ENCODE assay signal across 23 cellular contexts in the genomic region with DNA sequence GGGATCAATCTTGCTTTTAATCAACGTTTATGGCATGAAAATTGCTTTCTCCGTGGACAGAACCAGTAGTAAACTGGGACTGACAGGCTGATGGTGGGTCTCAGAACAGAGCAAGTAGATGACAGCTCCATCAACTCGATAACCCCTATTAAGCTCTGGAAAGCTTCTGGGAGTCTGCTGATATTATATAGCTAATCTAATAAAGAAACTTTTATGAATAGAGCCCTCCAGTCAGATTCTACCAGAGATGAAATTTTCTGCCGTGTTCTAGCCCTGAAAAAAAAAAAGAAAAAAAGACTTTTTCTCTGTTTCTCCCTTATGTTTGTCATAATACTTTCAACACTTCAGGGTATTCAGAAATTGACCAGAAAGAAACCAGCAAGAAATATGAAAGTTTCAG.
"Had no signal": no experiment of that assay in that cellular context is flagged by ENCODE, and none has a peak within 500 bp of the region (broad histone marks: within the 10 kb centered on the region; RNA-seq: fewer than 3 reads in every experiment).

No MANE protein-coding gene starts in this region.

- H3K27ac ChIP-seq: colonic mucosa, epithelial cell of prostate, esophagus squamous epithelium, gastrocnemius medialis, heart right ventricle, left lung, lower lobe of right lung had no signal

- ATAC-seq: effector memory CD8-positive, alpha-beta T cell; esophagus mucosa; gastrocnemius medialis; heart right ventricle; left cardiac atrium; left lung; left ventricle myocardium superior; lower lobe of right lung; mucosa of descending colon had no signal

- H3K9me3 ChIP-seq: colonic mucosa, esophagus squamous epithelium, gastrocnemius medialis, heart right ventricle, left lung, lower lobe of right lung, mucosa of descending colon had no signal

- H3K4me3 ChIP-seq: colonic mucosa, esophagus squamous epithelium, gastrocnemius medialis, heart right ventricle, left lung, lower lobe of right lung, mucosa of descending colon had no signal

- H3K36me3 ChIP-seq: colonic mucosa, esophagus squamous epithelium, gastrocnemius medialis, heart right ventricle, left lung, lower lobe of right lung had no signal

- DNase-seq: colonic mucosa; cortex of kidney; effector CD8-positive, alpha-beta T cell; effector memory CD8-positive, alpha-beta T cell; endodermal cell; erythroblast; esophagus squamous epithelium; foreskin fibroblast; foreskin melanocyte; gastrocnemius medialis; glutamatergic neuron; head of caudate nucleus; heart right ventricle; hippocampal formation; left cardiac atrium; left lung; left ventricle myocardium superior; lower lobe of right lung; mesenchymal stem cell; mucosa of descending colon; naive B cell had no signal
